8 cellular contexts compared by ENCODE assay signal in genomic region chr3:129245641-129246306, GRCh38. TPM values are rescaled to one million over a fixed set of nuclear protein-coding genes. Genes with fewer than 3 reads are reported as not detected.
A peak's percentile ranks its signal among the peaks of the same experiment; 100 is the strongest.
DNase-seq lines count a peak whose midpoint lies in the region; ATAC-seq and TF ChIP-seq lines count a peak whose summit lies in the region.
"Not testable (repeated sequence)": the region's sequence is repeated elsewhere in the genome, so short reads cannot be mapped to it uniquely, and the experiment has no call there.

No MANE protein-coding gene starts in this region.

- not testable (repeated sequence) for H3K9me3 ChIP-seq in right lobe of liver

- 6% methylated on average over 10 of the region's 11 CpGs for WGBS in right lobe of liver (ENCODE audit: insufficient coverage, low coverage, low lambda C conversion rate, missing lambda C conversion rate)

- intact Hi-C loops in activated CD4-positive, alpha-beta memory T cell treated with anti-CD3 and anti-CD28 coated beads for 36 hours (cut with micrococcal nuclease) = loop anchor here (1.0 kb wide), 4 partner anchors 84 to 275 kb away; partner anchors contain the start of gene ISY1
- intact Hi-C loops in dendritic cell treated with granulocyte-macrophage colony-stimulating factor and Interleukin-4, amounts not matched to agents 40 ng/mL and 50 ng/mL, for 4 days (cut with micrococcal nuclease) = loop anchor here (1.0 to 5.0 kb wide), 3 partner anchors 19 to 193 kb away; partner anchors contain the start of gene CNBP
- intact Hi-C loops in right lobe of liver (cut with DNase I) = not testable (repeated sequence)

- H3K27ac Mint-ChIP-seq in activated CD4-positive, alpha-beta memory T cell treated with anti-CD3 and anti-CD28 coated beads for 36 hours = not testable (repeated sequence)
- peak overlapping the region; percentile 78 for H3K27ac Mint-ChIP-seq in dendritic cell treated with granulocyte-macrophage colony-stimulating factor and Interleukin-4, amounts not matched to agents 40 ng/mL and 50 ng/mL, for 4 days

- not testable (repeated sequence) for H3K27me3 ChIP-seq in right lobe of liver

- DNase-seq in C1 segment of cervical spinal cord (lab: John Stamatoyannopoulos, UW) (peak in 11 of 14 donors; percentile 23 to 74 (median 48)), HuH-7.5 (ENCODE audit: low spot score) (peak; percentile 85), NOMO-1 (lab: John Stamatoyannopoulos, UW; ENCODE audit: unreplicated experiment in 2 of 2) (peak; percentile 94 to 98), right lobe of liver (peak; percentile 81 to 89 (median 83))
- peak; percentile 80 for DNase-seq in activated CD4-positive, alpha-beta memory T cell treated with anti-CD3 and anti-CD28 coated beads for 36 hours
- DNase-seq in stimulated activated CD4-positive, alpha-beta T cell treated with anti-CD3 and anti-CD28 coated beads, Interleukin-1b, Interleukin-23, amount 100 ng/mL, for 48 hours = peak; percentile 79

- peak overlapping the region; percentile 27 to 63 (median 38) for H3K27ac ChIP-seq in right lobe of liver

- not testable (repeated sequence) for H3K4me3 ChIP-seq in right lobe of liver

- CTCF ChIA-PET in activated CD4-positive, alpha-beta memory T cell treated with anti-CD3 and anti-CD28 coated beads for 36 hours (lab: Charles Lee) = interaction anchor here (0.7 to 6.8 kb wide), 46 partner anchors 10 to 628 kb away, joined by 3 to 113 read pairs (median 5); partner anchors contain the start of genes CNBP and RAB43

- H3K4me1 Mint-ChIP-seq in activated CD4-positive, alpha-beta memory T cell treated with anti-CD3 and anti-CD28 coated beads for 36 hours (ENCODE audit: low read depth) = peaks cover 29% of the 10 kb centered on the region
- H3K4me1 Mint-ChIP-seq in dendritic cell treated with granulocyte-macrophage colony-stimulating factor and Interleukin-4, amounts not matched to agents 40 ng/mL and 50 ng/mL, for 4 days (ENCODE audit: low read depth) = peaks cover 41% of the 10 kb centered on the region

- not testable (repeated sequence) for H3K9me3 Mint-ChIP-seq in activated CD4-positive, alpha-beta memory T cell treated with anti-CD3 and anti-CD28 coated beads for 36 hours; dendritic cell treated with granulocyte-macrophage colony-stimulating factor and Interleukin-4, amounts not matched to agents 40 ng/mL and 50 ng/mL, for 4 days

- ATAC-seq in GM19395 (IDR thresholded peaks at IDR 0.05; ENCODE audit: unreplicated experiment) (peak; percentile 78), right lobe of liver (peak; percentile 84 to 94 (median 88))

- POLR2A ChIA-PET in activated CD4-positive, alpha-beta memory T cell treated with anti-CD3 and anti-CD28 coated beads for 36 hours (lab: Charles Lee) = interaction anchor here (0.7 to 1.9 kb wide), 7 partner anchors 21 to 84 kb away, joined by 3 to 9 read pairs (median 5); partner anchors contain the start of gene CNBP

- TF ChIP-seq POLR2A in right lobe of liver (IDR thresholded peaks at IDR 0.05) = peak; percentile 65

- H3K4me1 ChIP-seq in right lobe of liver = peaks cover 0 to 23% (median 11%) of the 10 kb centered on the region in 4 donors

- H3K27me3 Mint-ChIP-seq in activated CD4-positive, alpha-beta memory T cell treated with anti-CD3 and anti-CD28 coated beads for 36 hours; dendritic cell treated with granulocyte-macrophage colony-stimulating factor and Interleukin-4, amounts not matched to agents 40 ng/mL and 50 ng/mL, for 4 days: not testable (repeated sequence)

- H3K36me3 ChIP-seq in right lobe of liver = not testable (repeated sequence)

- H3K36me3 Mint-ChIP-seq in activated CD4-positive, alpha-beta memory T cell treated with anti-CD3 and anti-CD28 coated beads for 36 hours = peaks cover 12% of the 10 kb centered on the region
- H3K36me3 Mint-ChIP-seq in dendritic cell treated with granulocyte-macrophage colony-stimulating factor and Interleukin-4, amounts not matched to agents 40 ng/mL and 50 ng/mL, for 4 days (ENCODE audit: low read depth) = peaks cover 29% of the 10 kb centered on the region

- peak; percentile 88 to 99 (median 96) for TF ChIP-seq CTCF in right lobe of liver (IDR thresholded peaks at IDR 0.05)

- not testable (repeated sequence) for H3K4me3 Mint-ChIP-seq in activated CD4-positive, alpha-beta memory T cell treated with anti-CD3 and anti-CD28 coated beads for 36 hours; dendritic cell treated with granulocyte-macrophage colony-stimulating factor and Interleukin-4, amounts not matched to agents 40 ng/mL and 50 ng/mL, for 4 days

RNA-seq across cellular contexts. Expression of gene COPG1, which starts 3.6 kb away (rescaled TPM):
- total RNA-seq in activated CD4-positive, alpha-beta memory T cell treated with anti-CD3 and anti-CD28 coated beads for 36 hours = 100 to 1,000 TPM; 154 to 162 TPM
- 100 to 1,000 TPM in 5 of 6 experiments, 10 to 100 TPM in 1; 75.9 to 140 (median 119) TPM for total RNA-seq in right lobe of liver

RNA-seq across cellular contexts. Expression of gene HMCES, which starts 32.9 kb away (rescaled TPM):
- 10 to 100 TPM; 58.4 to 61.5 TPM for total RNA-seq in activated CD4-positive, alpha-beta memory T cell treated with anti-CD3 and anti-CD28 coated beads for 36 hours
- total RNA-seq in right lobe of liver = 10 to 100 TPM; 17.4 to 36.9 (median 20.1) TPM
